Comparison of ENCODE assay signal across 31 cellular contexts in the genomic region with DNA sequence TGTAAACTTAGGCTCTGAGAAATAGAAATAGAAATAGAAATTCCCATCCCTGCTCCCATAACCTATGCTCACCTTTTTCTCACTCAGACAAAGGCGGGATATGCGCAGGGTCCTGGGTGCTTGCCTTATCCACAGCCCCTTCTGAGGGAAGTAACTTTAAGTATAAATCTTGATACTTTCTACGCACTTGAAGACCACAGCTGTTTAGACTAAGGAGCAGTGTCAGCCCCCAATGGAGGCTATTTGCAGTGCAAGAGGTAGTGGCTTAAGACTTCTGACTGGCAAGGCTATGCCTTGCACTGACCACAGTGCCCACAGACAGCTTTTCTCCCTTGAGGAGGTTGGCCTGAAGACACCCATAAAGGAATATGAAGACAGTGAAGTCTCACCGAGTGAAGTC. TPM values are rescaled to one million over a fixed set of nuclear protein-coding genes. Genes with fewer than 3 reads are reported as not detected.
"Had no signal": no experiment of that assay in that cellular context is flagged by ENCODE, and none has a peak within 500 bp of the region (broad histone marks: within the 10 kb centered on the region; RNA-seq: fewer than 3 reads in every experiment).

No MANE protein-coding gene starts in this region.

- H3K4me3 ChIP-seq: coronary artery, esophagus squamous epithelium, heart right ventricle, left lung, prostate gland, right atrium auricular region, sigmoid colon, stomach, thyroid gland had no signal

- H3K4me1 ChIP-seq: esophagus squamous epithelium, heart right ventricle, left lung, prostate gland, right atrium auricular region, sigmoid colon, stomach, thyroid gland had no signal

- DNase-seq: effector memory CD8-positive, alpha-beta T cell; erythroblast; esophagus squamous epithelium; foreskin melanocyte; glutamatergic neuron; heart right ventricle; hippocampal formation; left cardiac atrium; left lung; mesenchymal stem cell; midbrain; naive thymus-derived CD4-positive, alpha-beta T cell; nucleus accumbens; sigmoid colon; stimulated activated CD4-positive, alpha-beta T cell treated with anti-CD3 and anti-CD28 coated beads, Interleukin-4, amount 100 ng/mL, for 4 hours; stimulated activated naive CD4-positive, alpha-beta T cell treated with Interleukin-2 at 50 U/mL for 16 hours; stomach; thyroid gland; trophoblast cell had no signal

- H3K36me3 ChIP-seq: esophagus squamous epithelium, heart right ventricle, left lung, prostate gland, right atrium auricular region, sigmoid colon, stomach, thyroid gland had no signal

- ATAC-seq: effector memory CD8-positive, alpha-beta T cell; heart right ventricle; left cardiac atrium; left lung; naive thymus-derived CD4-positive, alpha-beta T cell had no signal

- H3K4me1 Mint-ChIP-seq: nephron had no signal

- H3K27ac Mint-ChIP-seq: effector memory CD8-positive, alpha-beta T cell; nephron had no signal

- H3K9me3 ChIP-seq: prostate gland, right atrium auricular region, sigmoid colon, thyroid gland had no signal

- H3K4me3 Mint-ChIP-seq: effector memory CD8-positive, alpha-beta T cell; naive thymus-derived CD4-positive, alpha-beta T cell; nephron had no signal

- H3K27me3 ChIP-seq: esophagus squamous epithelium, heart right ventricle, left lung, right atrium auricular region, sigmoid colon, thyroid gland had no signal

- H3K27ac ChIP-seq: coronary artery, esophagus squamous epithelium, heart right ventricle, left lung, prostate gland, right atrium auricular region, sigmoid colon, stomach, thyroid gland had no signal

RNA-seq across cellular contexts. Expression of gene ASCL1, which starts 35.2 kb away (rescaled TPM):
- total RNA-seq: dermis microvascular lymphatic vessel endothelial cell; esophagus squamous epithelium; heart right ventricle; kidney epithelial cell; left cardiac atrium; lower leg skin; lung microvascular endothelial cell; mucosa of gallbladder; naive thymus-derived CD4-positive, alpha-beta T cell; osteocyte; right atrium auricular region; skeletal muscle tissue; subcutaneous adipose tissue had no signal
